29 cellular contexts compared by ENCODE assay signal in genomic region chr10:47246409-47247189, GRCh38. TPM values are rescaled to one million over a fixed set of nuclear protein-coding genes. Genes with fewer than 3 reads are reported as not detected.
"Had no signal": no experiment of that assay in that cellular context is flagged by ENCODE, and none has a peak within 500 bp of the region (broad histone marks: within the 10 kb centered on the region; RNA-seq: fewer than 3 reads in every experiment).

No MANE protein-coding gene starts in this region.

- H3K9me3 ChIP-seq: ascending aorta, esophagus muscularis mucosa, heart right ventricle, lower lobe of right lung, tibial nerve had no signal

- ATAC-seq: activated CD8-positive, alpha-beta T cell treated with anti-CD3 and anti-CD28 coated beads for 36 hours; heart right ventricle; left lobe of liver; lower lobe of right lung; stimulated activated naive B cell treated with anti-CD40 and anti-IgM and Interleukin-4, amounts not matched to agents 10 μg/mL and 1 μg/mL and 100 μg/mL, for 72 hours had no signal

- H3K4me3 Mint-ChIP-seq: activated CD4-positive, alpha-beta T cell treated with anti-CD3 and anti-CD28 coated beads, Interleukin-2, amount 10 ng/mL, durations not matched to agents 24 days and 14 days; activated CD8-positive, alpha-beta T cell treated with anti-CD3 and anti-CD28 coated beads for 36 hours; activated naive CD4-positive, alpha-beta T cell treated with anti-CD3 and anti-CD28 coated beads, Interleukin-2, amount 10 ng/mL, durations not matched to agents 7 days and 5 days; activated naive CD8-positive, alpha-beta T cell treated with anti-CD3 and anti-CD28 coated beads, Interleukin-2, amount 10 ng/mL, durations not matched to agents 7 days and 5 days; activated T-helper 1 cell treated with anti-CD3 and anti-CD28 coated beads, Interleukin-12 subunit alpha, Interleukin-12 subunit beta, Interleukin-2, Interleukin-4 antibody, amounts not matched to agents 30 ng/mL and 10 ng/mL and 1 ng/mL, durations not matched to agents 14 hours and 24 hours and 36 hours; brain; natural killer cell treated with Interleukin-12 subunit alpha and Interleukin-12 subunit beta and Interleukin-15 and Interleukin-18, amount 100 ng/mL, for 72 hours; stimulated activated naive B cell treated with anti-CD40 and anti-IgM and Interleukin-4, amounts not matched to agents 10 μg/mL and 1 μg/mL and 100 μg/mL, for 72 hours had no signal

- H3K4me1 Mint-ChIP-seq: brain had no signal

- H3K27ac ChIP-seq: ascending aorta, esophagus muscularis mucosa, heart right ventricle, lower lobe of right lung, tibial nerve had no signal

- H3K4me1 ChIP-seq: esophagus muscularis mucosa, heart right ventricle had no signal

- H3K27me3 ChIP-seq: ascending aorta, esophagus muscularis mucosa, tibial nerve had no signal

- H3K27me3 Mint-ChIP-seq: activated CD4-positive, alpha-beta T cell treated with anti-CD3 and anti-CD28 coated beads, Interleukin-2, amount 10 ng/mL, durations not matched to agents 24 days and 14 days; activated CD8-positive, alpha-beta T cell treated with anti-CD3 and anti-CD28 coated beads for 36 hours; activated naive CD8-positive, alpha-beta T cell treated with anti-CD3 and anti-CD28 coated beads, Interleukin-2, amount 10 ng/mL, durations not matched to agents 7 days and 5 days; natural killer cell treated with Interleukin-12 subunit alpha and Interleukin-12 subunit beta and Interleukin-15 and Interleukin-18, amount 100 ng/mL, for 72 hours; stimulated activated naive B cell treated with anti-CD40 and anti-IgM and Interleukin-4, amounts not matched to agents 10 μg/mL and 1 μg/mL and 100 μg/mL, for 72 hours had no signal

- DNase-seq: activated CD4-positive, alpha-beta T cell treated with anti-CD3 and anti-CD28 coated beads, Interleukin-2, amount 10 ng/mL, durations not matched to agents 24 days and 14 days; activated CD4-positive, CD25-positive, alpha-beta regulatory T cell treated with anti-CD3 and anti-CD28 coated beads, Interleukin-2, amount 50 U/mL, for 72 hours; activated CD8-positive, alpha-beta T cell treated with anti-CD3 and anti-CD28 coated beads for 36 hours; activated gamma-delta T cell; activated naive CD4-positive, alpha-beta T cell treated with anti-CD3 and anti-CD28 coated beads, Interleukin-2, amount 10 ng/mL, durations not matched to agents 7 days and 5 days; activated naive CD8-positive, alpha-beta T cell treated with anti-CD3 and anti-CD28 coated beads, Interleukin-2, amount 10 ng/mL, durations not matched to agents 7 days and 5 days; activated T-cell treated with anti-CD3 and anti-CD28 coated beads, Interleukin-2, amount 50 U/mL, for 1 hour; caudate nucleus; foreskin melanocyte; heart right ventricle; kidney glomerular epithelial cell; lower lobe of right lung; mesenchymal stem cell; stimulated activated CD4-positive, alpha-beta T cell treated with anti-CD3 and anti-CD28 coated beads, Interleukin-15, amount 100 ng/mL, for 24 hours; stimulated activated CD4-positive, alpha-beta T cell treated with anti-CD3 and anti-CD28 coated beads, Interleukin-2, amount 100 ng/mL, for 24 hours; stimulated activated naive B cell treated with anti-CD40 and anti-IgM and Interleukin-4, amounts not matched to agents 10 μg/mL and 1 μg/mL and 100 μg/mL, for 72 hours; T-helper 2 cell had no signal

- H3K36me3 ChIP-seq: ascending aorta, esophagus muscularis mucosa, heart right ventricle, lower lobe of right lung, tibial nerve had no signal

- H3K9me3 Mint-ChIP-seq: activated CD4-positive, alpha-beta T cell treated with anti-CD3 and anti-CD28 coated beads, Interleukin-2, amount 10 ng/mL, durations not matched to agents 24 days and 14 days; activated CD8-positive, alpha-beta T cell treated with anti-CD3 and anti-CD28 coated beads for 36 hours; activated naive CD4-positive, alpha-beta T cell treated with anti-CD3 and anti-CD28 coated beads, Interleukin-2, amount 10 ng/mL, durations not matched to agents 7 days and 5 days; activated naive CD8-positive, alpha-beta T cell treated with anti-CD3 and anti-CD28 coated beads, Interleukin-2, amount 10 ng/mL, durations not matched to agents 7 days and 5 days; activated T-helper 1 cell treated with anti-CD3 and anti-CD28 coated beads, Interleukin-12 subunit alpha, Interleukin-12 subunit beta, Interleukin-2, Interleukin-4 antibody, amounts not matched to agents 30 ng/mL and 10 ng/mL and 1 ng/mL, durations not matched to agents 14 hours and 24 hours and 36 hours; natural killer cell treated with Interleukin-12 subunit alpha and Interleukin-12 subunit beta and Interleukin-15 and Interleukin-18, amount 100 ng/mL, for 72 hours; stimulated activated naive B cell treated with anti-CD40 and anti-IgM and Interleukin-4, amounts not matched to agents 10 μg/mL and 1 μg/mL and 100 μg/mL, for 72 hours had no signal

- H3K36me3 Mint-ChIP-seq: activated naive CD4-positive, alpha-beta T cell treated with anti-CD3 and anti-CD28 coated beads, Interleukin-2, amount 10 ng/mL, durations not matched to agents 7 days and 5 days; activated naive CD8-positive, alpha-beta T cell treated with anti-CD3 and anti-CD28 coated beads, Interleukin-2, amount 10 ng/mL, durations not matched to agents 7 days and 5 days; brain; natural killer cell treated with Interleukin-12 subunit alpha and Interleukin-12 subunit beta and Interleukin-15 and Interleukin-18, amount 100 ng/mL, for 72 hours; stimulated activated naive B cell treated with anti-CD40 and anti-IgM and Interleukin-4, amounts not matched to agents 10 μg/mL and 1 μg/mL and 100 μg/mL, for 72 hours had no signal

- H3K4me3 ChIP-seq: ascending aorta, esophagus muscularis mucosa, heart right ventricle, lower lobe of right lung, smooth muscle cell, tibial nerve had no signal

- H3K4me2 ChIP-seq: smooth muscle cell had no signal

- H3K27ac Mint-ChIP-seq: activated CD4-positive, alpha-beta T cell treated with anti-CD3 and anti-CD28 coated beads, Interleukin-2, amount 10 ng/mL, durations not matched to agents 24 days and 14 days; activated CD8-positive, alpha-beta T cell treated with anti-CD3 and anti-CD28 coated beads for 36 hours; activated naive CD4-positive, alpha-beta T cell treated with anti-CD3 and anti-CD28 coated beads, Interleukin-2, amount 10 ng/mL, durations not matched to agents 7 days and 5 days; activated naive CD8-positive, alpha-beta T cell treated with anti-CD3 and anti-CD28 coated beads, Interleukin-2, amount 10 ng/mL, durations not matched to agents 7 days and 5 days; activated T-helper 1 cell treated with anti-CD3 and anti-CD28 coated beads, Interleukin-12 subunit alpha, Interleukin-12 subunit beta, Interleukin-2, Interleukin-4 antibody, amounts not matched to agents 30 ng/mL and 10 ng/mL and 1 ng/mL, durations not matched to agents 14 hours and 24 hours and 36 hours; brain; natural killer cell treated with Interleukin-12 subunit alpha and Interleukin-12 subunit beta and Interleukin-15 and Interleukin-18, amount 100 ng/mL, for 72 hours; stimulated activated naive B cell treated with anti-CD40 and anti-IgM and Interleukin-4, amounts not matched to agents 10 μg/mL and 1 μg/mL and 100 μg/mL, for 72 hours had no signal

RNA-seq across cellular contexts. Expression of gene GDF10, which starts 53.4 kb away (rescaled TPM):
- total RNA-seq: glomerular endothelial cell; mononuclear cell; myocyte; natural killer cell treated with Interleukin-12 subunit alpha and Interleukin-12 subunit beta and Interleukin-15 and Interleukin-18, amount 100 ng/mL, for 72 hours; renal cortical epithelial cell had no signal
